In the genomic region with DNA sequence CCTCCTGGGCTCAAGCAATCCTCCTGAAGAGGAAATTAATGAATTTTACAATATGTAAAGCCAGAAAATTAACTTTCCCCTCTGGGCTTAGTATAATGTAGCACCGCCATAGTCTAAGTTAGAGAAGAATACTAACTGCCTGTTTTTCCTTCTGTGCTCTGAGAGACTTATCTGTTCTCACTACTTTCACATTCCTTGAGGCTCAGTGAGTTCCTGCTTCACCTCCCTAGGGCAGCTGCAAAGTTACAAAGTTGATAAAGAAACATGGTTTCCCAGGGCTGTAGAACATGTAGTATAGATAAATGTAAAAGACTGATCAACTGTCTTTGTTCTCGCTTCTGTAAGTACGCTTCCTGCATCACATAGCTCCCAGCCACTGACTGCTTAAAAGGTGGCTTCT, we compare ENCODE assay signal across 1 cellular context.
TF ChIP-seq lines count a peak whose summit lies in the region.

No MANE protein-coding gene starts in this region.

TF ChIP-seq in SK-N-SH treated with all-trans-retinoic acid at 6 μM for 48 hours, 23 proteins besides CTCF, POLR2A, EP300 and RAD21 (continued from another document):
- TF ChIP-seq, protein P1, sequence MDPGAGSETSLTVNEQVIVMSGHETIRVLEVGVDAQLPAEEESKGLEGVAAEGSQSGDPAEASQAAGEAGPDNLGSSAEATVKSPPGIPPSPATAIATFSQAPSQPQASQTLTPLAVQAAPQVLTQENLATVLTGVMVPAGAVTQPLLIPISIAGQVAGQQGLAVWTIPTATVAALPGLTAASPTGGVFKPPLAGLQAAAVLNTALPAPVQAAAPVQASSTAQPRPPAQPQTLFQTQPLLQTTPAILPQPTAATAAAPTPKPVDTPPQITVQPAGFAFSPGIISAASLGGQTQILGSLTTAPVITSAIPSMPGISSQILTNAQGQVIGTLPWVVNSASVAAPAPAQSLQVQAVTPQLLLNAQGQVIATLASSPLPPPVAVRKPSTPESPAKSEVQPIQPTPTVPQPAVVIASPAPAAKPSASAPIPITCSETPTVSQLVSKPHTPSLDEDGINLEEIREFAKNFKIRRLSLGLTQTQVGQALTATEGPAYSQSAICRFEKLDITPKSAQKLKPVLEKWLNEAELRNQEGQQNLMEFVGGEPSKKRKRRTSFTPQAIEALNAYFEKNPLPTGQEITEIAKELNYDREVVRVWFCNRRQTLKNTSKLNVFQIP (CRISPR knock-in tag; IDR thresholded peaks at IDR 0.05; ENCODE audit: borderline replicate concordance, low read depth): no peak
- TF ChIP-seq PPARA (CRISPR knock-in tag; IDR thresholded peaks at IDR 0.05; ENCODE audit: borderline replicate concordance) (no peak), GLIS3 (CRISPR knock-in tag; IDR thresholded peaks at IDR 0.05) (no peak), OSR1 (CRISPR knock-in tag; IDR thresholded peaks at IDR 0.05) (no peak), ARNTL (CRISPR knock-in tag; IDR thresholded peaks at IDR 0.05; ENCODE audit: borderline replicate concordance, low read depth) (no peak)
- TF ChIP-seq, protein P2, sequence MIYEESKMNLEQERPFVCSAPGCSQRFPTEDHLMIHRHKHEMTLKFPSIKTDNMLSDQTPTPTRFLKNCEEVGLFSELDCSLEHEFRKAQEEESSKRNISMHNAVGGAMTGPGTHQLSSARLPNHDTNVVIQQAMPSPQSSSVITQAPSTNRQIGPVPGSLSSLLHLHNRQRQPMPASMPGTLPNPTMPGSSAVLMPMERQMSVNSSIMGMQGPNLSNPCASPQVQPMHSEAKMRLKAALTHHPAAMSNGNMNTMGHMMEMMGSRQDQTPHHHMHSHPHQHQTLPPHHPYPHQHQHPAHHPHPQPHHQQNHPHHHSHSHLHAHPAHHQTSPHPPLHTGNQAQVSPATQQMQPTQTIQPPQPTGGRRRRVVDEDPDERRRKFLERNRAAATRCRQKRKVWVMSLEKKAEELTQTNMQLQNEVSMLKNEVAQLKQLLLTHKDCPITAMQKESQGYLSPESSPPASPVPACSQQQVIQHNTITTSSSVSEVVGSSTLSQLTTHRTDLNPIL (CRISPR knock-in tag; IDR thresholded peaks at IDR 0.05; ENCODE audit: low read depth): no peak
TF ChIP-seq in SK-N-SH treated with all-trans-retinoic acid at 6 μM for 48 hours: peak in this region for 0.
